In the genomic region with DNA sequence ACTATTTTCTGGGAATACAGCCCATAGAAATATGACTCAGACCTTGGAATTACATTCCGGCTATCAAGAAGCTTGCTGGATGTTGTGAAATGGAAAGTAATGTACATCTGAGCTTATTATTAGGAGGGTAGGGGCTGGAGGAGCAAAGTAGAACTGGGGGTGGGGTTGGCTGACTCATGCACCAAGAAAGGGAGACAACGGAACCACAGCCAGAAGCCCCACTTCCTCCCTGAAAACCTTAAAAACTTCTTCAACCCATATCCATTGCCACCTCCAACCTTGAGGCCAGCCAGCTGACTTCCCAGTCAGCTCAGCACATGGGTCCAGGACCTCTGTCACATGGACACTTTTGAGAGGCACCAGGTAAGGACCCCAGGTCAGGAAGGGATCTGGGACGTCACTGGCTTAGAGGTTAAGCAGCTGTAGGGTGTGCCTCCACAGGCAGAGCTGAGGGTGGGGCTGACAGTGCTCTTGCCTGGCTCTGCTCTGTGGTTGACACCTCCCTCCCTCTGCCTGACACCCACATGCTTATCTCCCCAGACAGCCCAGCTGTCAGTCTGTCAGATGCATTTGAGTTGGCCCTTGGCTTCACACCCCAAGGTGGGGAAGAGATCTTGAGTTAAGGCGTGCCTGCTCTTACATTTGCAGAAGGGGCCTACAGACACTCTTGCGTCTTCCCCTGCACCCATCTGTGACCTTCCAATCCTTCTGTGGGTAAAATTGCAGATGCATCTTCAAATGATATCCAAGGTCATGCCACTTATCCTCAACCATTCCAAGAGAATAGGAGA, we compare ENCODE assay signal across 7 cellular contexts. TPM values are rescaled to one million over a fixed set of nuclear protein-coding genes. Genes with fewer than 3 reads are reported as not detected.
DNase-seq lines count a peak whose midpoint lies in the region; ATAC-seq and TF ChIP-seq lines count a peak whose summit lies in the region.

No MANE protein-coding gene starts in this region.

- H3K9me3 Mint-ChIP-seq in dendritic cell treated with granulocyte-macrophage colony-stimulating factor and Interleukin-4, amounts not matched to agents 40 ng/mL and 50 ng/mL, for 4 days, result no peaks in the 10 kb centered on the region

- no peaks in the 10 kb centered on the region for H3K9me3 ChIP-seq in IMR-90 (ENCODE audit: control insufficient read depth, insufficient read depth, low read length)

- H3K79me1 ChIP-seq in IMR-90 (ENCODE audit: low read depth in 1 of 2, low read length in 2 of 2), result no peaks in the 10 kb centered on the region

- peak overlapping the region; percentile 95 for H3K27ac ChIP-seq in IMR-90 (ENCODE audit: insufficient read depth, low read length)

- peaks cover 15% of the 10 kb centered on the region for H3K27me3 Mint-ChIP-seq in dendritic cell treated with granulocyte-macrophage colony-stimulating factor and Interleukin-4, amounts not matched to agents 40 ng/mL and 50 ng/mL, for 4 days

- H4K5ac ChIP-seq in IMR-90 (ENCODE audit: low read depth, low read length), result peak overlapping the region; percentile 87

- dilution Hi-C loops in IMR-90 (cut with HindIII; ENCODE audit: low sequenced_read_pairs, unreplicated experiment), result no loop called here

- H2AK5ac ChIP-seq in IMR-90 (ENCODE audit: low read depth, low read length), result peak overlapping the region; percentile 83

- BruUV-seq in IMR-90 (replicated peaks; lab: Mats Ljungman, UMichigan), result no TSS peak

- H3K9ac ChIP-seq in IMR-90 (ENCODE audit: low read depth, low read length), result peak overlapping the region; percentile 38; the same call in 1 of the 2 replicates

- in situ Hi-C loops in IMR-90 (cut with MboI; ENCODE audit: low sequenced_read_pairs), result no loop called here

- H2BK15ac ChIP-seq in IMR-90 (ENCODE audit: low read depth, low read length), result peak overlapping the region; percentile 90; the same call in 2 of the 3 replicates

- ATAC-seq in GM19395 (IDR thresholded peaks at IDR 0.05; ENCODE audit: unreplicated experiment), result peak; percentile 78
- ATAC-seq in IMR-90 (ENCODE audit: low read depth), result peak; percentile 96

- H3K4ac ChIP-seq in IMR-90 (ENCODE audit: low read depth, low read length), result peak overlapping the region; percentile 96

- peak overlapping the region; percentile 50 for H3K4me3 Mint-ChIP-seq in dendritic cell treated with granulocyte-macrophage colony-stimulating factor and Interleukin-4, amounts not matched to agents 40 ng/mL and 50 ng/mL, for 4 days

- peak overlapping the region; percentile 91 for H3K27ac Mint-ChIP-seq in dendritic cell treated with granulocyte-macrophage colony-stimulating factor and Interleukin-4, amounts not matched to agents 40 ng/mL and 50 ng/mL, for 4 days

- H2AFZ ChIP-seq in IMR-90 (replicated peaks; ENCODE audit: low read length, poor library complexity), result peak overlapping the region; percentile 92

- H3K36me3 ChIP-seq in IMR-90 (ENCODE audit: control insufficient read depth, insufficient read depth, low read length), result no peaks in the 10 kb centered on the region

- no peak for TF ChIP-seq RAD21 in IMR-90 (IDR thresholded peaks at IDR 0.05; ENCODE audit: low read length)

- H3K4me1 ChIP-seq in IMR-90 (ENCODE audit: control insufficient read depth, insufficient read depth, low read length), result peaks cover 10% of the 10 kb centered on the region

- no peaks in the 10 kb centered on the region for H3K36me3 Mint-ChIP-seq in dendritic cell treated with granulocyte-macrophage colony-stimulating factor and Interleukin-4, amounts not matched to agents 40 ng/mL and 50 ng/mL, for 4 days (ENCODE audit: low read depth)

- H3K27me3 ChIP-seq in IMR-90 (ENCODE audit: control insufficient read depth, insufficient read depth, low read length), result no peaks in the 10 kb centered on the region

- H3K18ac ChIP-seq in IMR-90 (ENCODE audit: low read depth, low read length), result peak overlapping the region; percentile 96

- H3K4me2 ChIP-seq in IMR-90 (ENCODE audit: low read depth, low read length), result peak overlapping the region; percentile 58

- DNase-seq in IMR-90, result peak; percentile 98
- peak; percentile 61 for DNase-seq in activated CD4-positive, CD25-positive, alpha-beta regulatory T cell treated with anti-CD3 and anti-CD28 coated beads, Interleukin-2, amount 50 U/mL, for 72 hours
- DNase-seq in retinal pigment epithelial cell (ENCODE audit: low read depth), result peak; percentile 92
- no peak for DNase-seq in NCI-H1436 treated with DMSO at 0.1 percent for 48 hours (lab: John Stamatoyannopoulos, UW)
- no peak for DNase-seq in putamen (ENCODE audit: low spot score)

- no CpG with 5 or more reads among the region's 5 CpGs for WGBS in IMR-90 (ENCODE audit: extremely low coverage in 2 of 2, insufficient read length in 1 of 2), 2 experiments

- intact Hi-C loops in IMR-90 (cut with micrococcal nuclease), result no loop called here
- intact Hi-C loops in dendritic cell treated with granulocyte-macrophage colony-stimulating factor and Interleukin-4, amounts not matched to agents 40 ng/mL and 50 ng/mL, for 4 days (cut with micrococcal nuclease), result no loop called here

- peak overlapping the region; percentile 46 for H3K56ac ChIP-seq in IMR-90 (ENCODE audit: extremely low read depth, insufficient read depth, low read length)

- peak overlapping the region; percentile 94 for H2BK5ac ChIP-seq in IMR-90 (ENCODE audit: low read depth, low read length, poor library complexity, severe bottlenecking)

- CTCF ChIA-PET in IMR-90 (lab: Yijun Ruan, JAX), result interaction anchor here (0.7 to 1.8 kb wide), 7 partner anchors 11 to 275 kb away, joined by 3 to 9 read pairs (median 4); no protein-coding TSS in a partner anchor

- peaks cover 55% of the 10 kb centered on the region for H3K4me1 Mint-ChIP-seq in dendritic cell treated with granulocyte-macrophage colony-stimulating factor and Interleukin-4, amounts not matched to agents 40 ng/mL and 50 ng/mL, for 4 days (ENCODE audit: low read depth)

- no peaks in the 10 kb centered on the region for H4K20me1 ChIP-seq in IMR-90 (ENCODE audit: insufficient read depth, low read length)

- peak overlapping the region; percentile 77 for H3K14ac ChIP-seq in IMR-90 (replicated peaks; ENCODE audit: low read depth, low read length)

- no peak for TF ChIP-seq CTCF in IMR-90 (conservative IDR thresholded peaks at IDR 0.05; ENCODE audit: low read depth, low read length)
- no peak for TF ChIP-seq CTCF in retinal pigment epithelial cell (conservative IDR thresholded peaks at IDR 0.05; ENCODE audit: low read depth, low read length)

- H2AK9ac ChIP-seq in IMR-90 (replicated peaks; ENCODE audit: low read depth, low read length, poor library complexity), result peak overlapping the region; percentile 48

- peak overlapping the region; percentile 35 to 78; a peak in 3 of 4 replicates for H4K8ac ChIP-seq in IMR-90 (ENCODE audit: low read depth in 2 of 2, low read length in 2 of 2)

- POLR2A ChIA-PET in IMR-90 (lab: Charles Lee; ENCODE audit: unreplicated experiment), result interaction anchor here (0.5 kb wide), 1 partner anchor 164 kb away, joined by 3 read pairs; no protein-coding TSS in a partner anchor

- no peak overlapping the region for H3K4me3 ChIP-seq in IMR-90 (ENCODE audit: insufficient read depth, low read depth, low read length)
- H3K4me3 ChIP-seq in retinal pigment epithelial cell (ENCODE audit: low read length), result no peak overlapping the region

- no peak for TF ChIP-seq POLR2A in IMR-90 (IDR thresholded peaks at IDR 0.05; ENCODE audit: low read depth, low read length)

- peak overlapping the region; percentile 94 for H4K91ac ChIP-seq in IMR-90 (ENCODE audit: insufficient read depth, low read depth, low read length)

- H3K9me1 ChIP-seq in IMR-90 (ENCODE audit: insufficient read depth, low read length), result peaks cover 7% of the 10 kb centered on the region

- H2BK20ac ChIP-seq in IMR-90 (ENCODE audit: low read depth, low read length), result peak overlapping the region; percentile 88

- peak overlapping the region; percentile 97 for H2BK120ac ChIP-seq in IMR-90 (ENCODE audit: low read depth, low read length)

- peak overlapping the region; percentile 70 for H3K23ac ChIP-seq in IMR-90 (ENCODE audit: low read depth, low read length)

TF ChIP-seq in IMR-90, 13 proteins besides CTCF, POLR2A, EP300 and RAD21:
- TF ChIP-seq MAZ (IDR thresholded peaks at IDR 0.05; ENCODE audit: borderline replicate concordance, low read depth, low read length) (peak; percentile 90), RFX5 (IDR thresholded peaks at IDR 0.05; ENCODE audit: low read depth, low read length) (0 out of 2 replicates have a peak, but pooled peaks have one; percentile 31), MAFK (IDR thresholded peaks at IDR 0.05; ENCODE audit: low read depth, low read length) (no peak), CEBPB (IDR thresholded peaks at IDR 0.05; ENCODE audit: low read depth, low read length) (peak; percentile 97), MXI1 (IDR thresholded peaks at IDR 0.05; ENCODE audit: borderline replicate concordance, low read depth, low read length) (no peak), FOS (IDR thresholded peaks at IDR 0.05; ENCODE audit: low read depth, low read length) (peak; percentile 88)

RNA-seq across cellular contexts. Expression of a gene that starts 5.7 kb away (rescaled TPM):
- not detected in 2 replicates for total RNA-seq in IMR-90 (2012; rRNA removed)
- not detected in 2 replicates for polyA plus RNA-seq in IMR-90 (2012; rRNA removed)
- not detected in 2 replicates for polyA plus RNA-seq in IMR-90 (2012; cell fraction: cytosol; rRNA removed)
- polyA plus RNA-seq in IMR-90 (2012; cell fraction: nucleus; rRNA removed; ENCODE audit: low replicate concordance), result not detected in 2 replicates

RNA-seq across cellular contexts. Expression of a gene that starts 24.4 kb away (rescaled TPM):
- total RNA-seq in IMR-90 (2012; rRNA removed), result not detected in 2 replicates
- not detected in 2 replicates for polyA plus RNA-seq in IMR-90 (2012; rRNA removed)
- polyA plus RNA-seq in IMR-90 (2012; cell fraction: cytosol; rRNA removed), result 0.01 and 0.05 TPM in 2 replicates
- polyA plus RNA-seq in IMR-90 (2012; cell fraction: nucleus; rRNA removed; ENCODE audit: low replicate concordance), result 0.31 and 0.32 TPM in 2 replicates

RNA-seq across cellular contexts. Expression of a gene that starts 32.3 kb away (rescaled TPM):
- total RNA-seq in IMR-90 (2012; rRNA removed), result not detected in 2 replicates
- polyA plus RNA-seq in IMR-90 (2012; rRNA removed), result not detected in 2 replicates
- not detected in 2 replicates for polyA plus RNA-seq in IMR-90 (2012; cell fraction: cytosol; rRNA removed)
- not detected in 2 replicates for polyA plus RNA-seq in IMR-90 (2012; cell fraction: nucleus; rRNA removed; ENCODE audit: low replicate concordance)

RNA-seq across cellular contexts. Expression of a gene that starts 53.8 kb away (rescaled TPM):
- total RNA-seq in IMR-90 (2012; rRNA removed), result 66.7 and 67.7 TPM in 2 replicates
- 42.8 and 49.3 TPM in 2 replicates for polyA plus RNA-seq in IMR-90 (2012; rRNA removed)
- polyA plus RNA-seq in IMR-90 (2012; cell fraction: cytosol; rRNA removed), result 25.0 and 31.1 TPM in 2 replicates
- 78.8 and 115 TPM in 2 replicates for polyA plus RNA-seq in IMR-90 (2012; cell fraction: nucleus; rRNA removed; ENCODE audit: low replicate concordance)

Comparison
In these comparisons a context has a peak if more than half of its experiments do, and no peak if none do; other contexts are left out.
1. DNase-seq: peak in IMR-90 (single experiment), activated CD4-positive, CD25-positive, alpha-beta regulatory T cell treated with anti-CD3 and anti-CD28 coated beads, Interleukin-2, amount 50 U/mL, for 72 hours (single experiment) and retinal pigment epithelial cell (single experiment); none in NCI-H1436 treated with DMSO at 0.1 percent for 48 hours (single experiment) and putamen (single experiment).